ENCODE assay signal across 29 cellular contexts in genomic region chr4:56391270-56391669, GRCh38.
"Had no signal": no experiment of that assay in that cellular context is flagged by ENCODE, and none has a peak within 500 bp of the region (broad histone marks: within the 10 kb centered on the region; RNA-seq: fewer than 3 reads in every experiment).

No MANE protein-coding gene starts in this region.

- H3K9me3 Mint-ChIP-seq: activated B cell treated with CpG ODN at 0.5 μM for 24 hours; activated CD8-positive, alpha-beta T cell treated with anti-CD3 and anti-CD28 coated beads for 36 hours; activated naive CD4-positive, alpha-beta T cell treated with anti-CD3 and anti-CD28 coated beads for 36 hours; activated naive CD4-positive, alpha-beta T cell treated with anti-CD3 and anti-CD28 coated beads, Interleukin-2, amount 50 U/mL, for 24 hours; activated T-cell treated with anti-CD3 and anti-CD28 coated beads, Interleukin-2, amount 50 U/mL, for 4 hours; activated T-helper 17 cell treated with anti-CD3 and anti-CD28 coated beads, Interleukin-2, amount 50 U/mL, for 72 hours; effector memory CD8-positive, alpha-beta T cell had no signal

- H3K27ac Mint-ChIP-seq: activated B cell treated with CpG ODN at 0.5 μM for 24 hours; activated naive CD4-positive, alpha-beta T cell treated with anti-CD3 and anti-CD28 coated beads for 36 hours; activated naive CD4-positive, alpha-beta T cell treated with anti-CD3 and anti-CD28 coated beads, Interleukin-2, amount 50 U/mL, for 24 hours had no signal

- FAIRE-seq: colon, TTC549 had no signal

- H3K4me3 Mint-ChIP-seq: activated B cell treated with CpG ODN at 0.5 μM for 24 hours; activated CD8-positive, alpha-beta T cell treated with anti-CD3 and anti-CD28 coated beads for 36 hours; activated naive CD4-positive, alpha-beta T cell treated with anti-CD3 and anti-CD28 coated beads for 36 hours; activated naive CD4-positive, alpha-beta T cell treated with anti-CD3 and anti-CD28 coated beads, Interleukin-2, amount 50 U/mL, for 24 hours; activated T-cell treated with anti-CD3 and anti-CD28 coated beads, Interleukin-2, amount 50 U/mL, for 4 hours; activated T-helper 17 cell treated with anti-CD3 and anti-CD28 coated beads, Interleukin-2, amount 50 U/mL, for 72 hours; effector memory CD8-positive, alpha-beta T cell had no signal

- H3K27ac ChIP-seq: adrenal gland, body of pancreas, esophagus muscularis mucosa, foreskin keratinocyte, gastrocnemius medialis, heart left ventricle, VCaP had no signal

- H3K4me3 ChIP-seq: adrenal gland, body of pancreas, esophagus muscularis mucosa, gastrocnemius medialis, heart left ventricle had no signal

- H3K27me3 ChIP-seq: adrenal gland, body of pancreas, esophagus muscularis mucosa, foreskin keratinocyte, gastrocnemius medialis, heart left ventricle had no signal

- H3K36me3 ChIP-seq: adrenal gland had no signal

- H3K27me3 Mint-ChIP-seq: activated B cell treated with CpG ODN at 0.5 μM for 24 hours; activated CD8-positive, alpha-beta T cell treated with anti-CD3 and anti-CD28 coated beads for 36 hours; activated naive CD4-positive, alpha-beta T cell treated with anti-CD3 and anti-CD28 coated beads, Interleukin-2, amount 50 U/mL, for 24 hours; activated T-helper 17 cell treated with anti-CD3 and anti-CD28 coated beads, Interleukin-2, amount 50 U/mL, for 72 hours; effector memory CD8-positive, alpha-beta T cell had no signal

- H3K36me3 Mint-ChIP-seq: activated naive CD4-positive, alpha-beta T cell treated with anti-CD3 and anti-CD28 coated beads, Interleukin-2, amount 50 U/mL, for 24 hours had no signal

- ATAC-seq: activated CD4-positive, CD25-positive, alpha-beta regulatory T cell treated with anti-CD3 and anti-CD28 coated beads, Interleukin-2, amount 50 U/mL, for 24 hours; activated CD8-positive, alpha-beta T cell treated with anti-CD3 and anti-CD28 coated beads for 36 hours; activated T-cell treated with anti-CD3 and anti-CD28 coated beads, Interleukin-2, amount 50 U/mL, for 4 hours; activated T-helper 17 cell treated with anti-CD3 and anti-CD28 coated beads, Interleukin-2, amount 50 U/mL, for 72 hours; body of pancreas; effector memory CD8-positive, alpha-beta T cell; foreskin keratinocyte; gastrocnemius medialis; heart left ventricle had no signal

- DNase-seq: activated B cell treated with CpG ODN at 0.5 μM for 24 hours; activated CD4-positive, alpha-beta T cell treated with anti-CD3 and anti-CD28 coated beads for 48 hours; activated CD4-positive, alpha-beta T cell treated with anti-CD3 and anti-CD28 coated beads, Interleukin-2, amount 50 U/mL, for 1 hour; activated CD4-positive, alpha-beta T cell treated with anti-CD3 and anti-CD28 coated beads, Interleukin-2, amount 50 U/mL, for 48 hours; activated CD8-positive, alpha-beta memory T cell treated with anti-CD3 and anti-CD28 coated beads for 24 hours; activated CD8-positive, alpha-beta T cell treated with anti-CD3 and anti-CD28 coated beads for 36 hours; activated effector memory CD4-positive, alpha-beta T cell treated with anti-CD3 and anti-CD28 coated beads, Interleukin-2, amount 50 U/mL, for 16 hours; activated naive CD4-positive, alpha-beta T cell treated with anti-CD3 and anti-CD28 coated beads for 36 hours; activated T-cell treated with anti-CD3 and anti-CD28 coated beads, Interleukin-2, amount 50 U/mL, for 4 hours; adrenal gland; amygdala; aorta; body of pancreas; caudate nucleus; cortex of kidney; dermis blood vessel endothelial cell; effector CD4-positive, alpha-beta T cell; effector memory CD8-positive, alpha-beta T cell; foreskin keratinocyte; gastrocnemius medialis; glutamatergic neuron; heart left ventricle had no signal

- H3K9me3 ChIP-seq: adrenal gland, body of pancreas, esophagus muscularis mucosa, gastrocnemius medialis, heart left ventricle had no signal
